ENCODE assay signal across 9 cellular contexts in genomic region chr1:228275154-228275434, GRCh38.
DNase-seq lines count a peak whose midpoint lies in the region; ATAC-seq and TF ChIP-seq lines count a peak whose summit lies in the region.
"Had no signal": no experiment of that assay in that cellular context is flagged by ENCODE, and none has a peak within 500 bp of the region (broad histone marks: within the 10 kb centered on the region; RNA-seq: fewer than 3 reads in every experiment).

No MANE protein-coding gene starts in this region.

- H3K9ac ChIP-seq in BLaER1 (peak overlapping the region; percentile 81), neuronal stem cell (ENCODE audit: low read depth, low read length, poor library complexity) (peak overlapping the region; percentile 92)
- H3K9ac ChIP-seq: SK-N-SH had no signal

- H3K27me3 ChIP-seq in BLaER1 (no peaks in the 10 kb centered on the region), Peyer's patch (no peaks in the 10 kb centered on the region), neuronal stem cell (ENCODE audit: control insufficient read depth in 3 of 3, insufficient read depth in 3 of 3, low read depth in 1 of 3, low read length in 3 of 3) (peaks cover 0 to 8% (median 0%) of the 10 kb centered on the region in 3 experiments)

- H3K4me2 ChIP-seq in BLaER1 (peak overlapping the region; percentile 96), neuronal stem cell (ENCODE audit: insufficient read depth, low read length, poor library complexity, severe bottlenecking) (peak overlapping the region; percentile 91)
- H3K4me2 ChIP-seq: SK-N-SH had no signal

- no CpG with 5 or more reads among the region's 8 CpGs for WGBS in neuronal stem cell (ENCODE audit: extremely low coverage in 2 of 2, insufficient read length in 2 of 2, insufficient replicate concordance in 1 of 2), 2 donors

- TF ChIP-seq CTCF in Peyer's patch (IDR thresholded peaks at IDR 0.05) (no peak), epithelial cell of proximal tubule (conservative IDR thresholded peaks at IDR 0.05; ENCODE audit: low read depth, low read length) (no peak)

- peak overlapping the region; percentile 60 for H3K23ac ChIP-seq in neuronal stem cell (ENCODE audit: low read depth, low read length, poor library complexity)

- peak overlapping the region; percentile 77 for H3K27ac ChIP-seq in BLaER1
- H3K27ac ChIP-seq in Peyer's patch: peak overlapping the region in 2 of 4 donors; percentile 32 to 68
- no peak overlapping the region for H3K27ac ChIP-seq in neuronal stem cell (replicated peaks; ENCODE audit: low read length)

- ATAC-seq in GM18909 (IDR thresholded peaks at IDR 0.05; ENCODE audit: poor library complexity, unreplicated experiment) (no peak), GM21515 (IDR thresholded peaks at IDR 0.05; ENCODE audit: unreplicated experiment) (no peak)

- H3K4me3 ChIP-seq in BLaER1: peak overlapping the region; percentile 74
- H3K4me3 ChIP-seq in Peyer's patch: peak overlapping the region; percentile 59 to 69 (median 66)
- H3K4me3 ChIP-seq in epithelial cell of proximal tubule (ENCODE audit: low read depth, low read length): peak overlapping the region; percentile 44
- H3K4me3 ChIP-seq in neuronal stem cell (ENCODE audit: low read length in 2 of 2): peak overlapping the region; percentile 56 to 78

- peak overlapping the region; percentile 94 for H2AK5ac ChIP-seq in neuronal stem cell (ENCODE audit: low read depth, low read length)

- peak overlapping the region; percentile 96 for H3K18ac ChIP-seq in neuronal stem cell (ENCODE audit: low read length)

- H3K9me3 ChIP-seq in BLaER1 (no peaks in the 10 kb centered on the region), Peyer's patch (no peaks in the 10 kb centered on the region), neuronal stem cell (replicated peaks in 1 of 2; ENCODE audit: control insufficient read depth in 2 of 2, insufficient read depth in 1 of 2, low read depth in 1 of 2, low read length in 2 of 2) (no peaks in the 10 kb centered on the region)
- H3K9me3 ChIP-seq: SK-N-SH had no signal

- H3K36me3 ChIP-seq in BLaER1: peaks cover 47% of the 10 kb centered on the region
- no peaks in the 10 kb centered on the region for H3K36me3 ChIP-seq in Peyer's patch
- H3K36me3 ChIP-seq in neuronal stem cell (replicated peaks in 1 of 2; ENCODE audit: control insufficient read depth in 2 of 2, insufficient read depth in 2 of 2, low read length in 2 of 2): peaks cover 0 to 26% of the 10 kb centered on the region in 2 donors

- in situ Hi-C loops in ACHN (cut with HindIII; ENCODE audit: low pct_ligation_motif_present, low pct_unique_long_range_greater_than_20kb, low sequenced_read_pairs): no loop called here

- H2BK120ac ChIP-seq in neuronal stem cell (ENCODE audit: low read depth, low read length): no peak overlapping the region

- H3K14ac ChIP-seq in neuronal stem cell (ENCODE audit: low read length): no peak overlapping the region

- no peak for TF ChIP-seq POLR2A in Peyer's patch (IDR thresholded peaks at IDR 0.05)

- peak overlapping the region; percentile 91 for H2AFZ ChIP-seq in neuronal stem cell (ENCODE audit: low read length)

- DNase-seq in Peyer's patch (peak in 1 of 3 donors; percentile 21), epithelial cell of proximal tubule (ENCODE audit: low read depth) (no peak), neuronal stem cell (ENCODE audit: low spot score) (no peak), ACHN (no peak)
- no peak for DNase-seq in stimulated activated CD4-positive, alpha-beta T cell treated with anti-CD3 and anti-CD28 coated beads, Interleukin-2, amount 100 ng/mL, for 24 hours

- no peak overlapping the region for H4K8ac ChIP-seq in neuronal stem cell (ENCODE audit: low read depth, low read length)

- no peak overlapping the region for H3K4ac ChIP-seq in neuronal stem cell (ENCODE audit: low read length)

- H2BK12ac ChIP-seq in neuronal stem cell (ENCODE audit: low read length): peak overlapping the region; percentile 58

- peaks cover 9% of the 10 kb centered on the region for H3K79me1 ChIP-seq in neuronal stem cell (ENCODE audit: low read depth, low read length)

- no peak overlapping the region for H4K91ac ChIP-seq in neuronal stem cell (ENCODE audit: low read depth, low read length, poor library complexity)

- no peak overlapping the region for H2BK5ac ChIP-seq in neuronal stem cell (ENCODE audit: low read length)

- H3K4me1 ChIP-seq in BLaER1 (peaks cover 23% of the 10 kb centered on the region), Peyer's patch (peaks cover 0 to 12% (median 5%) of the 10 kb centered on the region in 4 donors), neuronal stem cell (ENCODE audit: control insufficient read depth in 2 of 2, insufficient read depth in 1 of 2, low read depth in 1 of 2, low read length in 2 of 2) (peaks cover 3 to 13% of the 10 kb centered on the region in 2 donors)

- H4K20me1 ChIP-seq in BLaER1: no peaks in the 10 kb centered on the region

- no peak overlapping the region for H2BK15ac ChIP-seq in neuronal stem cell (ENCODE audit: low read length)
